In the genomic region with DNA sequence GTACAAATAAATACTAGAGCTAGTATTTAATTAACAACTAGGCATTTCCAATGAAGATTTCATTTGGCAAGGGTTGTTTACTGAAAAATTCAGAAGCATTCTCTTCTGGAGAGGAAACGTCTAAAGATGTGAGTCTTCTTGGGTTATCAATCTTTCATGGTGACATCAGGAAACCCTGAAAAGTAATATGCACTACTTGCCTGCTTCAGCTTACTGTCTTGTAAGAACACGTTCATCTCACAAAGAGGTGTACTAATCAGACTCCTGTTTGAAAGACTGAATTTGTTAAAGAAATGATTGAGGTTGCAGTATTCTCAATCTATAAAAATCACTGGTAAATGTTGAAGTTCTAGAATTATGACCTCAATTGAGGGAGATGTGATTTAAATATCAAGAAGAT, we compare ENCODE assay signal across 32 cellular contexts.
"Had no signal": no experiment of that assay in that cellular context is flagged by ENCODE, and none has a peak within 500 bp of the region (broad histone marks: within the 10 kb centered on the region; RNA-seq: fewer than 3 reads in every experiment).

No MANE protein-coding gene starts in this region.

- H3K27ac Mint-ChIP-seq: activated naive CD8-positive, alpha-beta T cell treated with anti-CD3 and anti-CD28 coated beads for 36 hours; immature natural killer cell; T-helper 2 cell treated with Interferon-gamma antibody and Interleukin-4, amounts not matched to agents 5 μg/mL and 100 μg/mL, for 36 hours had no signal

- H3K9me3 ChIP-seq: adrenal gland, body of pancreas, esophagus muscularis mucosa, heart left ventricle, left lung, psoas muscle, sigmoid colon, stomach, thyroid gland, upper lobe of left lung had no signal

- DNase-seq: activated CD4-positive, alpha-beta T cell treated with anti-CD3 and anti-CD28 coated beads for 4 hours; activated CD4-positive, alpha-beta T cell treated with anti-CD3 and anti-CD28 coated beads, Interleukin-2, amount 50 U/mL, for 48 hours; activated CD4-positive, CD25-positive, alpha-beta regulatory T cell; activated CD8-positive, alpha-beta memory T cell treated with anti-CD3 and anti-CD28 coated beads for 24 hours; activated effector memory CD4-positive, alpha-beta T cell treated with Interleukin-2 at 50 U/mL for 16 hours; activated naive CD4-positive, alpha-beta T cell treated with Interleukin-2 at 50 U/mL for 16 hours; activated naive CD8-positive, alpha-beta T cell treated with anti-CD3 and anti-CD28 coated beads for 36 hours; adrenal gland; aorta; body of pancreas; heart left ventricle; hypothalamus; immature natural killer cell; left lung; occipital lobe; psoas muscle; sigmoid colon; small intestine; stimulated activated CD4-positive, alpha-beta T cell treated with anti-CD3 and anti-CD28 coated beads, Interleukin-1b, Interleukin-23, amount 100 ng/mL, for 48 hours; stimulated activated CD4-positive, alpha-beta T cell treated with anti-CD3 and anti-CD28 coated beads, Interleukin-4, amount 100 ng/mL, for 4 hours; stimulated activated CD8-positive, alpha-beta memory T cell treated with anti-CD3 and anti-CD28 coated beads, Interleukin-4, amount 100 ng/mL, for 48 hours; stimulated activated naive B cell treated with anti-CD40 and anti-IgM and Interleukin-4, amounts not matched to agents 10 μg/mL and 1 μg/mL and 100 μg/mL, for 72 hours; stomach; T-helper 1 cell; thyroid gland; upper lobe of left lung had no signal

- ATAC-seq: body of pancreas, foreskin keratinocyte, heart left ventricle, left lung, psoas muscle had no signal

- H3K27me3 ChIP-seq: adrenal gland, body of pancreas, esophagus muscularis mucosa, foreskin keratinocyte, heart left ventricle, left lung, sigmoid colon, stomach, thyroid gland, upper lobe of left lung had no signal

- H3K9me3 Mint-ChIP-seq: activated naive CD8-positive, alpha-beta T cell treated with anti-CD3 and anti-CD28 coated beads for 36 hours; immature natural killer cell; stimulated activated naive B cell treated with anti-CD40 and anti-IgM and Interleukin-4, amounts not matched to agents 10 μg/mL and 1 μg/mL and 100 μg/mL, for 72 hours; T-helper 2 cell treated with Interferon-gamma antibody and Interleukin-4, amounts not matched to agents 5 μg/mL and 100 μg/mL, for 36 hours had no signal

- H3K36me3 ChIP-seq: adrenal gland, esophagus muscularis mucosa, heart left ventricle, left lung, sigmoid colon, stomach, thyroid gland, upper lobe of left lung had no signal

- H3K36me3 Mint-ChIP-seq: activated naive CD8-positive, alpha-beta T cell treated with anti-CD3 and anti-CD28 coated beads for 36 hours; immature natural killer cell had no signal

- H3K27me3 Mint-ChIP-seq: stimulated activated naive B cell treated with anti-CD40 and anti-IgM and Interleukin-4, amounts not matched to agents 10 μg/mL and 1 μg/mL and 100 μg/mL, for 72 hours had no signal

- H3K27ac ChIP-seq: adrenal gland, body of pancreas, coronary artery, esophagus muscularis mucosa, foreskin keratinocyte, psoas muscle, sigmoid colon, thyroid gland, upper lobe of left lung had no signal

- H3K4me3 Mint-ChIP-seq: activated naive CD8-positive, alpha-beta T cell treated with anti-CD3 and anti-CD28 coated beads for 36 hours; immature natural killer cell; stimulated activated naive B cell treated with anti-CD40 and anti-IgM and Interleukin-4, amounts not matched to agents 10 μg/mL and 1 μg/mL and 100 μg/mL, for 72 hours; T-helper 2 cell treated with Interferon-gamma antibody and Interleukin-4, amounts not matched to agents 5 μg/mL and 100 μg/mL, for 36 hours had no signal

- H3K9ac ChIP-seq: parathyroid adenoma had no signal

- H3K4me1 ChIP-seq: adrenal gland, body of pancreas, foreskin keratinocyte, psoas muscle had no signal

- H2AFZ ChIP-seq: parathyroid adenoma had no signal

- H3K4me1 Mint-ChIP-seq: activated naive CD8-positive, alpha-beta T cell treated with anti-CD3 and anti-CD28 coated beads for 36 hours; immature natural killer cell had no signal

- H3K4me3 ChIP-seq: adrenal gland, body of pancreas, coronary artery, esophagus muscularis mucosa, heart left ventricle, left lung, lung, psoas muscle, sigmoid colon, stomach, thyroid gland, upper lobe of left lung had no signal
